In the genomic region with DNA sequence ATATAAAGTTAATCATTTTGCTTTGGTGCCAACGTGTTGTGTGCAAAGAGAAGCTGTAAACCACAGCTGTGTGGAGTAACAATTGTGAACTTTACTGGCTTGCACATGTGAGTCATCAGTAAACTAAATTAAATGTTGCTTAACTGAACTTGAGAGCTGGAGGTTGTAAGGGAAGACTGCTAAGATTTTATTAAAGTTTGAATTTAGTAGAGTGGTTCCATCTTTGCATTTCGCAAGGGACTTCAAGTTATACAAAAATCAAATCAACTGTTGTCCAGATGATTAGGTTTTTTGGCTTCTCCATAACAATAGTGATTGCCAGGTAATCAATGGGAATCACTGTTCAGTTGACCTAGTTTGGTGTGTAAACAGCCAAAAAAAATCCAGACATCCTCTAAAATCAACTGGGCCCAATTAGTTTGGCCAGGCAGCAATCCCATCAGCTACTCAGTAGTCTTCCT, we compare ENCODE assay signal across 15 cellular contexts.
A peak's percentile ranks its signal among the peaks of the same experiment; 100 is the strongest.
DNase-seq lines count a peak whose midpoint lies in the region; ATAC-seq and TF ChIP-seq lines count a peak whose summit lies in the region.
"Had no signal": no experiment of that assay in that cellular context is flagged by ENCODE, and none has a peak within 500 bp of the region (broad histone marks: within the 10 kb centered on the region; RNA-seq: fewer than 3 reads in every experiment).

No MANE protein-coding gene starts in this region.

- H3K27me3 ChIP-seq in RWPE2 (ENCODE audit: insufficient read depth, poor library complexity, severe bottlenecking) (no peaks in the 10 kb centered on the region), sigmoid colon (no peaks in the 10 kb centered on the region)
- no peaks in the 10 kb centered on the region for H3K27me3 ChIP-seq in naive thymus-derived CD4-positive, alpha-beta T cell (ENCODE audit: control insufficient read depth in 2 of 2, insufficient read depth in 2 of 2, low read length in 2 of 2)

- H3K4me1 ChIP-seq in RWPE2 (ENCODE audit: insufficient read depth, poor library complexity, severe bottlenecking) (no peaks in the 10 kb centered on the region), urinary bladder (ENCODE audit: insufficient read depth) (no peaks in the 10 kb centered on the region), sigmoid colon (no peaks in the 10 kb centered on the region)
- H3K4me1 ChIP-seq in naive thymus-derived CD4-positive, alpha-beta T cell (ENCODE audit: control insufficient read depth in 2 of 2, insufficient read depth in 2 of 2, low read length in 2 of 2): no peaks in the 10 kb centered on the region

- no peak overlapping the region for H3K4me3 Mint-ChIP-seq in naive thymus-derived CD4-positive, alpha-beta T cell
- H3K4me3 Mint-ChIP-seq: activated naive CD8-positive, alpha-beta T cell treated with anti-CD3 and anti-CD28 coated beads for 36 hours; endodermal cell; natural killer cell; T-helper 2 cell treated with Interferon-gamma antibody and Interleukin-4, amounts not matched to agents 5 μg/mL and 100 μg/mL, for 36 hours had no signal

- H3K4me1 Mint-ChIP-seq in naive thymus-derived CD4-positive, alpha-beta T cell: no peaks in the 10 kb centered on the region
- H3K4me1 Mint-ChIP-seq: activated naive CD8-positive, alpha-beta T cell treated with anti-CD3 and anti-CD28 coated beads for 36 hours had no signal

- no peaks in the 10 kb centered on the region for H3K9me3 ChIP-seq in RWPE2 (ENCODE audit: severe bottlenecking)
- no peaks in the 10 kb centered on the region for H3K9me3 ChIP-seq in naive thymus-derived CD4-positive, alpha-beta T cell (ENCODE audit: control insufficient read depth in 2 of 3, low read length in 3 of 3)
- no peaks in the 10 kb centered on the region for H3K9me3 ChIP-seq in sigmoid colon

- WGBS in urinary bladder: 50% methylated on average over 2 of the region's 2 CpGs
- WGBS in sigmoid colon, 2 donors: 20 to 54% methylated on average over 2 of the region's 2 CpGs

- POLR2A ChIA-PET in naive thymus-derived CD4-positive, alpha-beta T cell (lab: Charles Lee): interaction anchor here (0.7 kb wide), 1 partner anchor 44 kb away, joined by 3 read pairs; no protein-coding TSS in a partner anchor

- no peaks in the 10 kb centered on the region for H3K36me3 Mint-ChIP-seq in naive thymus-derived CD4-positive, alpha-beta T cell
- H3K36me3 Mint-ChIP-seq: activated naive CD8-positive, alpha-beta T cell treated with anti-CD3 and anti-CD28 coated beads for 36 hours; immature natural killer cell; natural killer cell had no signal

- intact Hi-C loops in naive thymus-derived CD4-positive, alpha-beta T cell (cut with micrococcal nuclease): no loop called here
- intact Hi-C loops in sigmoid colon (cut with DNase I): no loop called here

- no peaks in the 10 kb centered on the region for H3K9me3 Mint-ChIP-seq in naive thymus-derived CD4-positive, alpha-beta T cell
- H3K9me3 Mint-ChIP-seq: activated naive CD8-positive, alpha-beta T cell treated with anti-CD3 and anti-CD28 coated beads for 36 hours; endodermal cell; immature natural killer cell; natural killer cell; T-helper 2 cell treated with Interferon-gamma antibody and Interleukin-4, amounts not matched to agents 5 μg/mL and 100 μg/mL, for 36 hours had no signal

- peak; percentile 70 for ATAC-seq in RWPE2 (ENCODE audit: low read depth)
- no peak for ATAC-seq in naive thymus-derived CD4-positive, alpha-beta T cell

- TF ChIP-seq CTCF in RWPE2 (IDR thresholded peaks at IDR 0.05; ENCODE audit: poor library complexity, severe bottlenecking) (no peak), fibroblast of the aortic adventitia (IDR thresholded peaks at IDR 0.05; ENCODE audit: insufficient read depth, low read length) (no peak), sigmoid colon (IDR thresholded peaks at IDR 0.05) (no peak)

- H3K4me3 ChIP-seq in RWPE2 (ENCODE audit: severe bottlenecking) (no peak overlapping the region), fibroblast of the aortic adventitia (ENCODE audit: low read depth, low read length) (no peak overlapping the region), urinary bladder (ENCODE audit: low read depth, low read length) (no peak overlapping the region), sigmoid colon (no peak overlapping the region)
- no peak overlapping the region for H3K4me3 ChIP-seq in naive thymus-derived CD4-positive, alpha-beta T cell (ENCODE audit: low read length)

- no peak overlapping the region for H3K27ac Mint-ChIP-seq in naive thymus-derived CD4-positive, alpha-beta T cell
- H3K27ac Mint-ChIP-seq: activated naive CD8-positive, alpha-beta T cell treated with anti-CD3 and anti-CD28 coated beads for 36 hours; endodermal cell; immature natural killer cell; natural killer cell; T-helper 2 cell treated with Interferon-gamma antibody and Interleukin-4, amounts not matched to agents 5 μg/mL and 100 μg/mL, for 36 hours had no signal

- peaks cover 6 to 31% (median 21%) of the 10 kb centered on the region in 5 donors for H3K27me3 Mint-ChIP-seq in naive thymus-derived CD4-positive, alpha-beta T cell

- CTCF ChIA-PET in naive thymus-derived CD4-positive, alpha-beta T cell (lab: Charles Lee): no interaction called here

- DNase-seq in DMS 273 (lab: John Stamatoyannopoulos, UW; ENCODE audit: unreplicated experiment): peak; percentile 34
- no peak for DNase-seq in DMS 273 treated with DMSO at 0.1 percent for 48 hours (lab: John Stamatoyannopoulos, UW)
- DNase-seq in RWPE2 (ENCODE audit: low spot score): no peak
- DNase-seq in fibroblast of the aortic adventitia (ENCODE audit: low read depth): peak; percentile 5
- no peak for DNase-seq in NCI-H446 treated with DMSO at 0.1 percent for 48 hours (lab: John Stamatoyannopoulos, UW)
- DNase-seq in naive thymus-derived CD4-positive, alpha-beta T cell: no peak
- DNase-seq in sigmoid colon: no peak
- DNase-seq: activated naive CD8-positive, alpha-beta T cell treated with anti-CD3 and anti-CD28 coated beads for 36 hours; endodermal cell; immature natural killer cell; natural killer cell; NCI-H82 had no signal

- no peak for TF ChIP-seq EP300 in sigmoid colon (IDR thresholded peaks at IDR 0.05)

- H3K36me3 ChIP-seq in RWPE2 (ENCODE audit: low read depth) (no peaks in the 10 kb centered on the region), urinary bladder (ENCODE audit: insufficient read depth) (no peaks in the 10 kb centered on the region), sigmoid colon (no peaks in the 10 kb centered on the region)
- no peaks in the 10 kb centered on the region for H3K36me3 ChIP-seq in naive thymus-derived CD4-positive, alpha-beta T cell (ENCODE audit: control insufficient read depth in 2 of 3, insufficient read depth in 3 of 3, low read length in 3 of 3)

- no peak overlapping the region for H3K27ac ChIP-seq in RWPE2 (ENCODE audit: poor library complexity, severe bottlenecking)
- peak overlapping the region; percentile 10 for H3K27ac ChIP-seq in urinary bladder (ENCODE audit: low read depth)
- H3K27ac ChIP-seq in naive thymus-derived CD4-positive, alpha-beta T cell (ENCODE audit: low read depth, low read length): no peak overlapping the region
- H3K27ac ChIP-seq in sigmoid colon: no peak overlapping the region
- H3K27ac ChIP-seq: 22Rv1 had no signal

- TF ChIP-seq POLR2A in sigmoid colon (IDR thresholded peaks at IDR 0.05): no peak

Comparison
In these comparisons a context has a peak if more than half of its experiments do, and no peak if none do; other contexts are left out.
1. DNase-seq: peak in DMS 273 (single experiment) and fibroblast of the aortic adventitia (single experiment); none in DMS 273 treated with DMSO at 0.1 percent for 48 hours (single experiment), RWPE2 (single experiment), NCI-H446 treated with DMSO at 0.1 percent for 48 hours (single experiment), naive thymus-derived CD4-positive, alpha-beta T cell (0 of 9) and sigmoid colon (single experiment).